1 cellular context compared by ENCODE assay signal in genomic region chr2:31996571-31997150, GRCh38.
TF ChIP-seq lines count a peak whose summit lies in the region.

No MANE protein-coding gene starts in this region.

TF ChIP-seq in H1, 55 proteins besides CTCF, POLR2A, EP300 and RAD21:
- TF ChIP-seq YY1 (IDR thresholded peaks at IDR 0.05; ENCODE audit: low read depth, low read length), result no peak
- no peak for TF ChIP-seq BCL11A (IDR thresholded peaks at IDR 0.05; ENCODE audit: low read depth in 2 of 2, low read length in 2 of 2)
- no peak for TF ChIP-seq HDAC2 (IDR thresholded peaks at IDR 0.05; ENCODE audit: borderline replicate concordance in 1 of 2, low read depth in 2 of 2, low read length in 2 of 2)
